ENCODE assay signal across 25 cellular contexts in the genomic region with DNA sequence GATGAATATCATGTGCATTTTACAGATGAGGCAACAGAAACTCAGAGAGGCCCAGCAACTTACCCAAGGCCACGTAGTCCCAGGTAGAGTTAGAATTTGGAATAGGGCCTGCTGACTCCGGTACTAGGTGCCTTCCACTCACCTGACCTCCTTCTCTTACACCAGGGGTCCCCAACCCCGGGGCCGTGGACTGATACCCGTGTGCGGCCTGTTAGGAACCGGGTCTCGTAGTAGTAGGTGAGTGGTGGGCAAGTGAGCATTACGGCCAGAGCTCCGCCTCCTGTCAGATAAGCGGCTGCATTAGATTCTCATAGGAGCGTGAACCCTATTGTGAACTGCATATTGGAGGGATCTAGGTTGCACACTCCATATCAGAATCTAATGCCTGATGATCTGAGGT.
DNase-seq lines count a peak whose midpoint lies in the region; ATAC-seq, FAIRE-seq and TF ChIP-seq lines count a peak whose summit lies in the region.
"Had no signal": no experiment of that assay in that cellular context is flagged by ENCODE, and none has a peak within 500 bp of the region (broad histone marks: within the 10 kb centered on the region; RNA-seq: fewer than 3 reads in every experiment).

No MANE protein-coding gene starts in this region.

- peaks cover 55% of the 10 kb centered on the region for H3K4me1 Mint-ChIP-seq in neural progenitor cell

- H2AFZ ChIP-seq in neural progenitor cell (replicated peaks) = no peak overlapping the region

- DNase-seq in left ventricle myocardium inferior (no peak), Right ventricle myocardium inferior (ENCODE audit: missing footprints) (no peak), brain microvascular endothelial cell (no peak), neural progenitor cell (ENCODE audit: low spot score) (no peak), RPMI8226 (no peak), RCC 7860 (ENCODE audit: low spot score) (no peak)
- DNase-seq: activated CD4-positive, alpha-beta T cell treated with anti-CD3 and anti-CD28 coated beads for 48 hours; activated naive CD8-positive, alpha-beta T cell treated with anti-CD3 and anti-CD28 coated beads, Interleukin-2, amount 10 ng/mL, durations not matched to agents 7 days and 5 days; activated T-cell treated with anti-CD3 and anti-CD28 coated beads, Interleukin-2, amount 50 U/mL, for 1 hour; GF-D8; head of caudate nucleus; KG1; mesendoderm; NCI-H1048; NCI-H526; retina; stimulated activated CD4-positive, alpha-beta T cell treated with anti-CD3 and anti-CD28 coated beads, Interleukin-15, amount 100 ng/mL, for 24 hours had no signal

- no peaks in the 10 kb centered on the region for H3K27me3 ChIP-seq in left ventricle myocardium inferior (ENCODE audit: low read depth)
- no peaks in the 10 kb centered on the region for H3K27me3 ChIP-seq in brain microvascular endothelial cell (replicated peaks)
- no peaks in the 10 kb centered on the region for H3K27me3 ChIP-seq in neural progenitor cell
- H3K27me3 ChIP-seq: esophagus muscularis mucosa had no signal

- H3K9me3 Mint-ChIP-seq in neural progenitor cell = no peaks in the 10 kb centered on the region
- H3K9me3 Mint-ChIP-seq: activated naive CD8-positive, alpha-beta T cell treated with anti-CD3 and anti-CD28 coated beads, Interleukin-2, amount 10 ng/mL, durations not matched to agents 7 days and 5 days; stimulated activated naive CD8-positive, alpha-beta T cell treated with anti-CD3 and anti-CD28 coated beads, Interleukin-15, Interleukin-2, amounts not matched to agents 100 ng/mL and 50 ng/mL, for 24 hours had no signal

- H3F3A ChIP-seq in neural progenitor cell (ENCODE audit: low read depth) = no peaks in the 10 kb centered on the region

- no peak overlapping the region for H3K4me3 ChIP-seq in left ventricle myocardium inferior
- no peak overlapping the region for H3K4me3 ChIP-seq in brain microvascular endothelial cell (ENCODE audit: low read depth, low read length)
- no peak overlapping the region for H3K4me3 ChIP-seq in neural progenitor cell
- H3K4me3 ChIP-seq: esophagus muscularis mucosa had no signal

- no peaks in the 10 kb centered on the region for H3K9me3 ChIP-seq in left ventricle myocardium inferior (replicated peaks)
- no peaks in the 10 kb centered on the region for H3K9me3 ChIP-seq in neural progenitor cell (ENCODE audit: low read depth)
- H3K9me3 ChIP-seq: esophagus muscularis mucosa had no signal

- H3K27me3 Mint-ChIP-seq in neural progenitor cell (ENCODE audit: insufficient read depth, low read depth) = no peaks in the 10 kb centered on the region
- H3K27me3 Mint-ChIP-seq: activated naive CD8-positive, alpha-beta T cell treated with anti-CD3 and anti-CD28 coated beads, Interleukin-2, amount 10 ng/mL, durations not matched to agents 7 days and 5 days; stimulated activated naive CD8-positive, alpha-beta T cell treated with anti-CD3 and anti-CD28 coated beads, Interleukin-15, Interleukin-2, amounts not matched to agents 100 ng/mL and 50 ng/mL, for 24 hours had no signal

- H4K20me1 ChIP-seq in neural progenitor cell (ENCODE audit: low read depth) = peaks cover 45% of the 10 kb centered on the region

- H3K36me3 ChIP-seq in left ventricle myocardium inferior (no peaks in the 10 kb centered on the region), brain microvascular endothelial cell (replicated peaks) (peaks cover 71% of the 10 kb centered on the region), neural progenitor cell (no peaks in the 10 kb centered on the region)
- H3K36me3 ChIP-seq: esophagus muscularis mucosa had no signal

- intact Hi-C loops in left ventricle myocardium inferior (cut with micrococcal nuclease) (no loop called here), Right ventricle myocardium inferior (cut with DNase I) (no loop called here)

- in situ Hi-C loops in brain microvascular endothelial cell (cut with HindIII; ENCODE audit: low pct_ligation_motif_present, low sequenced_read_pairs) = no loop called here

- TF ChIP-seq CTCF in left ventricle myocardium inferior (IDR thresholded peaks at IDR 0.05; ENCODE audit: borderline replicate concordance) (no peak), brain microvascular endothelial cell (IDR thresholded peaks at IDR 0.05; ENCODE audit: low read depth, low read length, missing control alignments) (no peak), neural progenitor cell (IDR thresholded peaks at IDR 0.05) (no peak)

- no peak overlapping the region for H3K4me3 Mint-ChIP-seq in neural progenitor cell
- H3K4me3 Mint-ChIP-seq: activated naive CD8-positive, alpha-beta T cell treated with anti-CD3 and anti-CD28 coated beads, Interleukin-2, amount 10 ng/mL, durations not matched to agents 7 days and 5 days; stimulated activated naive CD8-positive, alpha-beta T cell treated with anti-CD3 and anti-CD28 coated beads, Interleukin-15, Interleukin-2, amounts not matched to agents 100 ng/mL and 50 ng/mL, for 24 hours had no signal

- no peak overlapping the region for H3K4me2 ChIP-seq in neural progenitor cell

- ATAC-seq in Right ventricle myocardium inferior = no peak
- ATAC-seq in GM21576 (IDR thresholded peaks at IDR 0.05; ENCODE audit: unreplicated experiment) = no peak
- ATAC-seq in HG02588 (IDR thresholded peaks at IDR 0.05; ENCODE audit: unreplicated experiment) = no peak

- H3K27ac ChIP-seq in left ventricle myocardium inferior (replicated peaks) = peak overlapping the region; percentile 37
- H3K27ac ChIP-seq in brain microvascular endothelial cell = peak overlapping the region; percentile 100
- H3K27ac ChIP-seq in neural progenitor cell = no peak overlapping the region
- H3K27ac ChIP-seq: esophagus muscularis mucosa, HL-60 had no signal

- peaks cover 16% of the 10 kb centered on the region for H3K36me3 Mint-ChIP-seq in neural progenitor cell

- H3K9ac ChIP-seq in neural progenitor cell = no peak overlapping the region

- H3K79me2 ChIP-seq in neural progenitor cell (ENCODE audit: low read depth) = peaks cover 7% of the 10 kb centered on the region

- peak overlapping the region; percentile 52 for H3K27ac Mint-ChIP-seq in neural progenitor cell
- H3K27ac Mint-ChIP-seq: activated naive CD8-positive, alpha-beta T cell treated with anti-CD3 and anti-CD28 coated beads, Interleukin-2, amount 10 ng/mL, durations not matched to agents 7 days and 5 days had no signal

- FAIRE-seq in RCC 7860 (lab: Jason Lieb, UNC) = no peak
- FAIRE-seq: D721Med, GM12892, TTC549 had no signal

- peaks cover 89% of the 10 kb centered on the region for H3K4me1 ChIP-seq in left ventricle myocardium inferior
- peaks cover 28% of the 10 kb centered on the region for H3K4me1 ChIP-seq in neural progenitor cell
